ENCODE assay signal across 8 cellular contexts in the genomic region with DNA sequence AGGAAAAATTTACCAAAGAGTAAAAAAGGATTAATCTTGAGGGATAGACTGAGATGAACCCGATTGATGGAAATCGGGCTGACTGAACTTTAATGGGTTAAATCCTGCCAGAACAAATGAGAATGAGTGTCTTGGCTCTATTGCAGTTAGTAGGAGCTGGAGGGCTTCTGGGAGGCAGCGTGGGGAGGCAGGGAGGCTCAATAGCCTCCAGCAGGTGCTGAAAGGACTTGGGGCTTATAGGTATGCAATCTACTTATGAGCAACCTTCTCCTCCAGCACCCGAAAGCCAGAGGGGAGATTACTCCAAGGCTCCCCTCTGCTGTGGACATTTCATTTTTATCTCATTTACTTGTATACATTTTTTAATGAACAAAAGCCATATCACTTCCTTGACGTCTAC. TPM values are rescaled to one million over a fixed set of nuclear protein-coding genes. Genes with fewer than 3 reads are reported as not detected.
DNase-seq lines count a peak whose midpoint lies in the region; ATAC-seq and TF ChIP-seq lines count a peak whose summit lies in the region.

No MANE protein-coding gene starts in this region.

- H3K4me1 Mint-ChIP-seq in activated T-cell treated with anti-CD3 and anti-CD28 coated beads, Interleukin-2, amount 50 U/mL, for 4 hours (ENCODE audit: low read depth), result peaks cover 21% of the 10 kb centered on the region
- peaks cover 40% of the 10 kb centered on the region for H3K4me1 Mint-ChIP-seq in activated T-helper 17 cell treated with anti-CD3 and anti-CD28 coated beads, Interleukin-2, amount 50 U/mL, for 72 hours

- H3K9me3 ChIP-seq in iPS-18c (ENCODE audit: control insufficient read depth, insufficient read depth, low read length) (no peaks in the 10 kb centered on the region), suprapubic skin (no peaks in the 10 kb centered on the region)

- peak overlapping the region; percentile 84 for H3K4me3 Mint-ChIP-seq in activated T-cell treated with anti-CD3 and anti-CD28 coated beads, Interleukin-2, amount 50 U/mL, for 4 hours
- H3K4me3 Mint-ChIP-seq in activated T-helper 17 cell treated with anti-CD3 and anti-CD28 coated beads, Interleukin-2, amount 50 U/mL, for 72 hours, result peak overlapping the region; percentile 99

- H3K9me3 Mint-ChIP-seq in activated T-cell treated with anti-CD3 and anti-CD28 coated beads, Interleukin-2, amount 50 U/mL, for 4 hours, result no peaks in the 10 kb centered on the region
- H3K9me3 Mint-ChIP-seq in activated T-helper 17 cell treated with anti-CD3 and anti-CD28 coated beads, Interleukin-2, amount 50 U/mL, for 72 hours, result no peaks in the 10 kb centered on the region

- H3K27me3 ChIP-seq in suprapubic skin, result no peaks in the 10 kb centered on the region

- H3K27me3 Mint-ChIP-seq in activated T-cell treated with anti-CD3 and anti-CD28 coated beads, Interleukin-2, amount 50 U/mL, for 4 hours (ENCODE audit: low read depth), result peaks cover 22% of the 10 kb centered on the region
- H3K27me3 Mint-ChIP-seq in activated T-helper 17 cell treated with anti-CD3 and anti-CD28 coated beads, Interleukin-2, amount 50 U/mL, for 72 hours, result peaks cover 4% of the 10 kb centered on the region

- no peak for TF ChIP-seq CTCF in suprapubic skin (IDR thresholded peaks at IDR 0.05)

- no peak for TF ChIP-seq POLR2A in suprapubic skin (IDR thresholded peaks at IDR 0.05)

- no peaks in the 10 kb centered on the region for H3K36me3 Mint-ChIP-seq in activated T-cell treated with anti-CD3 and anti-CD28 coated beads, Interleukin-2, amount 50 U/mL, for 4 hours (ENCODE audit: insufficient read depth)
- peaks cover 15% of the 10 kb centered on the region for H3K36me3 Mint-ChIP-seq in activated T-helper 17 cell treated with anti-CD3 and anti-CD28 coated beads, Interleukin-2, amount 50 U/mL, for 72 hours (ENCODE audit: low read depth)

- H3K36me3 ChIP-seq in suprapubic skin, result no peaks in the 10 kb centered on the region

- no peak for ATAC-seq in activated T-cell treated with anti-CD3 and anti-CD28 coated beads, Interleukin-2, amount 50 U/mL, for 4 hours
- ATAC-seq in activated T-helper 17 cell treated with anti-CD3 and anti-CD28 coated beads, Interleukin-2, amount 50 U/mL, for 72 hours (replicated peaks), result no peak
- no peak for ATAC-seq in HG03025 (IDR thresholded peaks at IDR 0.05; ENCODE audit: low FRiP score, unreplicated experiment)

- no peak for TF ChIP-seq EP300 in suprapubic skin (IDR thresholded peaks at IDR 0.05)

- H3K27ac Mint-ChIP-seq in activated T-helper 17 cell treated with anti-CD3 and anti-CD28 coated beads, Interleukin-2, amount 50 U/mL, for 72 hours, result peak overlapping the region; percentile 63

- no peak overlapping the region for H3K27ac ChIP-seq in suprapubic skin

- H3K4me3 ChIP-seq in iPS-18c (ENCODE audit: insufficient read depth, low read depth, low read length) (peak overlapping the region; percentile 73; the same call in 1 of the 2 replicates), suprapubic skin (peak overlapping the region; percentile 73)

- DNase-seq in activated T-cell treated with anti-CD3 and anti-CD28 coated beads, Interleukin-2, amount 50 U/mL, for 4 hours, result no peak
- no peak for DNase-seq in activated T-cell treated with anti-CD3 and anti-CD28 coated beads, Interleukin-2, amount 50 U/mL, for 48 hours
- DNase-seq in suprapubic skin (ENCODE audit: low spot score in 2 of 2) (no peak), NOMO-1 treated with dmso at 0.1 percent for 144 hours (lab: John Stamatoyannopoulos, UW; ENCODE audit: unreplicated experiment) (no peak), NCI-H2196 treated with DMSO at 0.1 percent for 48 hours (lab: John Stamatoyannopoulos, UW; ENCODE audit: unreplicated experiment) (no peak)

- 86% methylated on average over 5 of the region's 5 CpGs for WGBS in suprapubic skin

- H3K4me1 ChIP-seq in suprapubic skin, result peaks cover 34% of the 10 kb centered on the region

RNA-seq across cellular contexts. Expression of gene CRYBG3, which starts 1.0 kb away (rescaled TPM):
- 1 to 10 TPM; 1.4 to 2.9 (median 2.3) TPM for total RNA-seq in activated T-cell treated with anti-CD3 and anti-CD28 coated beads, Interleukin-2, amount 50 U/mL, for 4 hours
- total RNA-seq in activated T-helper 17 cell treated with anti-CD3 and anti-CD28 coated beads, Interleukin-2, amount 50 U/mL, for 72 hours, result 10 to 100 TPM; 15.3 to 26.7 TPM
- total RNA-seq in suprapubic skin, result 10 to 100 TPM; 28.8 to 49.6 (median 33.3) TPM

RNA-seq across cellular contexts. Expression of gene ARL6, which starts 56.2 kb away (rescaled TPM):
- total RNA-seq in activated T-cell treated with anti-CD3 and anti-CD28 coated beads, Interleukin-2, amount 50 U/mL, for 4 hours, result 1 to 10 TPM; 7.9 to 8.6 (median 8.4) TPM
- total RNA-seq in activated T-helper 17 cell treated with anti-CD3 and anti-CD28 coated beads, Interleukin-2, amount 50 U/mL, for 72 hours, result 1 to 10 TPM; 2.3 to 9.0 TPM
- 1 to 10 TPM; 4.5 to 9.1 (median 7.5) TPM for total RNA-seq in suprapubic skin

Comparison
In these comparisons a context has a peak if more than half of its experiments do, and no peak if none do; other contexts are left out.
1. RNA of gene CRYBG3, which starts 1.0 kb away (total RNA-seq): 28.8 to 49.6 TPM in suprapubic skin and 15.3 to 26.7 TPM in activated T-helper 17 cell treated with anti-CD3 and anti-CD28 coated beads, Interleukin-2, amount 50 U/mL, for 72 hours; 1.4 to 2.9 TPM in activated T-cell treated with anti-CD3 and anti-CD28 coated beads, Interleukin-2, amount 50 U/mL, for 4 hours; every median in the first group is over 4 times any median in the second.